19 cellular contexts compared by ENCODE assay signal in the genomic region with DNA sequence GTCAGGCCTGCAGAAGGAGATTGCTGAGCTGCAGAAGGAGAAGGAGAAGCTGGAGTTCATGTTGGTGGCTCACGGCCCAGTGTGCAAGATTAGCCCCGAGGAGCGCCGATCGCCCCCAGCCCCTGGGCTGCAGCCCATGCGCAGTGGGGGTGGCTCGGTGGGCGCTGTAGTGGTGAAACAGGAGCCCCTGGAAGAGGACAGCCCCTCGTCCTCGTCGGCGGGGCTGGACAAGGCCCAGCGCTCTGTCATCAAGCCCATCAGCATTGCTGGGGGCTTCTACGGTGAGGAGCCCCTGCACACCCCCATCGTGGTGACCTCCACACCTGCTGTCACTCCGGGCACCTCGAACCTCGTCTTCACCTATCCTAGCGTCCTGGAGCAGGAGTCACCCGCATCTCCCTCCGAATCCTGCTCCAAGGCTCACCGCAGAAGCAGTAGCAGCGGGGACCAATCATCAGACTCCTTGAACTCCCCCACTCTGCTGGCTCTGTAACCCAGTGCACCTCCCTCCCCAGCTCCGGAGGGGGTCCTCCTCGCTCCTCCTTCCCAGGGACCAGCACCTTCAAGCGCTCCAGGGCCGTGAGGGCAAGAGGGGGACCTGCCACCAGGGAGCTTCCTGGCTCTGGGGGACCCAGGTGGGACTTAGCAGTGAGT. TPM values are rescaled to one million over a fixed set of nuclear protein-coding genes. Genes with fewer than 3 reads are reported as not detected.
DNase-seq lines count a peak whose midpoint lies in the region; ATAC-seq and TF ChIP-seq lines count a peak whose summit lies in the region.
"Had no signal": no experiment of that assay in that cellular context is flagged by ENCODE, and none has a peak within 500 bp of the region (broad histone marks: within the 10 kb centered on the region; RNA-seq: fewer than 3 reads in every experiment).

No MANE protein-coding gene starts in this region.

- no TSS peak for BruUV-seq in Calu3 (replicated peaks; lab: Mats Ljungman, UMichigan)

- H3K27me3 ChIP-seq in gastrocnemius medialis, result no peaks in the 10 kb centered on the region
- H3K27me3 ChIP-seq: gastroesophageal sphincter, neural progenitor cell had no signal

- peak overlapping the region; percentile 51 for H3K27ac Mint-ChIP-seq in Calu3 (ENCODE audit: unreplicated experiment)
- peak overlapping the region; percentile 59 for H3K27ac Mint-ChIP-seq in dendritic cell treated with granulocyte-macrophage colony-stimulating factor and Interleukin-4, amounts not matched to agents 40 ng/mL and 50 ng/mL, for 4 days
- H3K27ac Mint-ChIP-seq: mesothelial cell of epicardium, neural progenitor cell had no signal

- no peak for TF ChIP-seq POLR2A in gastrocnemius medialis (IDR thresholded peaks at IDR 0.05)

- peak; percentile 58 for DNase-seq in activated effector memory CD4-positive, alpha-beta T cell treated with anti-CD3 and anti-CD28 coated beads, Interleukin-2, amount 50 U/mL, for 16 hours
- no peak for DNase-seq in activated effector memory CD4-positive, alpha-beta T cell treated with Interleukin-2 at 50 U/mL for 16 hours
- DNase-seq in Calu3, result no peak
- DNase-seq in gastrocnemius medialis, result peak in 1 of 2 donors; percentile 18
- no peak for DNase-seq in SW 1271 (lab: John Stamatoyannopoulos, UW)
- DNase-seq in HuH-7.5 (ENCODE audit: low spot score), result no peak
- DNase-seq: caudate nucleus, DND-41, MV-4-11, NCI-H187, NCI-H226 had no signal

- in situ Hi-C loops in gastrocnemius medialis (cut with MboI; ENCODE audit: low sequenced_read_pairs in 4 of 4), result no loop called here

- H3K36me3 Mint-ChIP-seq in Calu3 (ENCODE audit: insufficient read depth, unreplicated experiment), result peaks cover 81% of the 10 kb centered on the region
- H3K36me3 Mint-ChIP-seq in dendritic cell treated with granulocyte-macrophage colony-stimulating factor and Interleukin-4, amounts not matched to agents 40 ng/mL and 50 ng/mL, for 4 days (ENCODE audit: low read depth), result peaks cover 9% of the 10 kb centered on the region

- peaks cover 19% of the 10 kb centered on the region for H3K4me1 Mint-ChIP-seq in Calu3 (ENCODE audit: low read depth, unreplicated experiment)
- peaks cover 96% of the 10 kb centered on the region for H3K4me1 Mint-ChIP-seq in dendritic cell treated with granulocyte-macrophage colony-stimulating factor and Interleukin-4, amounts not matched to agents 40 ng/mL and 50 ng/mL, for 4 days (ENCODE audit: low read depth)
- H3K4me1 Mint-ChIP-seq: mesothelial cell of epicardium had no signal

- CTCF ChIA-PET in Calu3 (lab: Charles Lee), result no interaction called here

- H3K9me3 Mint-ChIP-seq in Calu3 (ENCODE audit: low read depth, unreplicated experiment), result no peaks in the 10 kb centered on the region
- no peaks in the 10 kb centered on the region for H3K9me3 Mint-ChIP-seq in dendritic cell treated with granulocyte-macrophage colony-stimulating factor and Interleukin-4, amounts not matched to agents 40 ng/mL and 50 ng/mL, for 4 days
- H3K9me3 Mint-ChIP-seq: activated T-helper 2 cell treated with anti-CD3 and anti-CD28 coated beads, Interferon-gamma antibody, Interleukin-2, Interleukin-4, amounts not matched to agents 10 μg/mL and 5 μg/mL and 100 μg/mL, durations not matched to agents 14 hours and 24 hours and 36 hours; mesothelial cell of epicardium; neural progenitor cell had no signal

- peaks cover 30 to 50% of the 10 kb centered on the region in 2 donors for H3K4me1 ChIP-seq in gastrocnemius medialis

- H3K36me3 ChIP-seq in gastrocnemius medialis, result peaks cover 16 to 92% of the 10 kb centered on the region in 2 donors
- H3K36me3 ChIP-seq: neural progenitor cell had no signal

- intact Hi-C loops in Calu3 (cut with micrococcal nuclease; ENCODE audit: unreplicated experiment), result no loop called here
- intact Hi-C loops in dendritic cell treated with granulocyte-macrophage colony-stimulating factor and Interleukin-4, amounts not matched to agents 40 ng/mL and 50 ng/mL, for 4 days (cut with micrococcal nuclease), result no loop called here
- intact Hi-C loops in gastrocnemius medialis (cut with DNase I; ENCODE audit: low total_unique reads), result no loop called here

- no peak for TF ChIP-seq CTCF in Calu3 (IDR thresholded peaks at IDR 0.05; ENCODE audit: unreplicated experiment)
- no peak for TF ChIP-seq CTCF in gastrocnemius medialis (IDR thresholded peaks at IDR 0.05 in 4 of 5, conservative IDR thresholded peaks at IDR 0.05 in 1 of 5)

- H3K4me3 Mint-ChIP-seq in Calu3 (ENCODE audit: low read depth, unreplicated experiment), result no peak overlapping the region
- no peak overlapping the region for H3K4me3 Mint-ChIP-seq in dendritic cell treated with granulocyte-macrophage colony-stimulating factor and Interleukin-4, amounts not matched to agents 40 ng/mL and 50 ng/mL, for 4 days
- H3K4me3 Mint-ChIP-seq: mesothelial cell of epicardium, neural progenitor cell had no signal

- H3K27me3 Mint-ChIP-seq in Calu3 (ENCODE audit: unreplicated experiment), result no peaks in the 10 kb centered on the region
- no peaks in the 10 kb centered on the region for H3K27me3 Mint-ChIP-seq in dendritic cell treated with granulocyte-macrophage colony-stimulating factor and Interleukin-4, amounts not matched to agents 40 ng/mL and 50 ng/mL, for 4 days

- H3K27ac ChIP-seq in gastrocnemius medialis, result peak overlapping the region in 3 of 4 donors; percentile 71 to 73 (median 73)
- H3K27ac ChIP-seq: neural progenitor cell had no signal

- no peak for ATAC-seq in gastrocnemius medialis
- no peak for ATAC-seq in GM19328 (IDR thresholded peaks at IDR 0.05; ENCODE audit: unreplicated experiment)
- ATAC-seq: gastroesophageal sphincter, Panc1, SK-N-SH treated with all-trans-retinoic acid at 6 μM for 48 hours had no signal

- no peak overlapping the region for H3K4me3 ChIP-seq in gastrocnemius medialis
- H3K4me3 ChIP-seq: gastroesophageal sphincter, neural progenitor cell had no signal

- H3K9me3 ChIP-seq in gastrocnemius medialis, result no peaks in the 10 kb centered on the region
- H3K9me3 ChIP-seq: gastroesophageal sphincter had no signal

RNA-seq across cellular contexts. Expression of a gene that starts 19.4 kb away (rescaled TPM):
- 53.7 and 57.3 TPM in 2 replicates for total RNA-seq in Calu3 (2022)
- total RNA-seq in gastrocnemius medialis, result 100 to 1,000 TPM; 193 to 214 (median 210) TPM
